In genomic region chr6:53300656-53301551, GRCh38 we compare ENCODE assay signal across 10 cellular contexts. TPM values are rescaled to one million over a fixed set of nuclear protein-coding genes. Genes with fewer than 3 reads are reported as not detected.
A peak's percentile ranks its signal among the peaks of the same experiment; 100 is the strongest.
DNase-seq lines count a peak whose midpoint lies in the region; ATAC-seq lines count a peak whose summit lies in the region.
"Had no signal": no experiment of that assay in that cellular context is flagged by ENCODE, and none has a peak within 500 bp of the region (broad histone marks: within the 10 kb centered on the region; RNA-seq: fewer than 3 reads in every experiment).

No MANE protein-coding gene starts in this region.

- 27% methylated on average over 9 of the region's 9 CpGs for WGBS in thymus

- H3K4me3 ChIP-seq in thymus (ENCODE audit: low read length): peak overlapping the region; percentile 5
- H3K4me3 ChIP-seq: pancreas, SK-N-MC had no signal

- H3K36me3 ChIP-seq in thymus (ENCODE audit: control insufficient read depth, insufficient read depth): no peaks in the 10 kb centered on the region
- H3K36me3 ChIP-seq: pancreas had no signal

- no peaks in the 10 kb centered on the region for H3K27me3 ChIP-seq in thymus (ENCODE audit: control insufficient read depth, insufficient read depth)
- H3K27me3 ChIP-seq: pancreas had no signal

- H3K4me1 ChIP-seq in thymus (ENCODE audit: control insufficient read depth, insufficient read depth, low read length): peaks cover 49% of the 10 kb centered on the region

- peak overlapping the region; percentile 64 for H3K27ac ChIP-seq in thymus (ENCODE audit: low read depth)
- H3K27ac ChIP-seq: SK-N-MC had no signal

- ATAC-seq in left lobe of liver (peak; percentile 58), HG02759 (IDR thresholded peaks at IDR 0.05; ENCODE audit: unreplicated experiment) (no peak), GM21526 (IDR thresholded peaks at IDR 0.05; ENCODE audit: low FRiP score, unreplicated experiment) (no peak)

- peak; percentile 22 for DNase-seq in activated CD4-positive, alpha-beta T cell treated with anti-CD3 and anti-CD28 coated beads, Interleukin-2, amount 50 U/mL, for 1 hour
- DNase-seq in activated CD4-positive, alpha-beta T cell treated with anti-CD3 and anti-CD28 coated beads, Interleukin-2, amount 50 U/mL, for 4 hours: no peak
- DNase-seq in anterior cingulate cortex (lab: John Stamatoyannopoulos, UW) (peak in 53 of 58 donors; percentile 9 to 86 (median 47)), left lobe of liver (ENCODE audit: low spot score) (peak; percentile 55), NCI-H1417 (lab: John Stamatoyannopoulos, UW) (no peak)
- DNase-seq: pancreas had no signal

- no peaks in the 10 kb centered on the region for H3K9me3 ChIP-seq in thymus (ENCODE audit: control insufficient read depth)
- H3K9me3 ChIP-seq: pancreas had no signal

RNA-seq across cellular contexts. Expression of gene ELOVL5, which starts 47.8 kb away (rescaled TPM):
- total RNA-seq in left lobe of liver: 54.4 TPM
- polyA plus RNA-seq in thymus: 62.8 TPM

Comparison
In these comparisons a context has a peak if more than half of its experiments do, and no peak if none do; other contexts are left out.
1. DNase-seq: peak in activated CD4-positive, alpha-beta T cell treated with anti-CD3 and anti-CD28 coated beads, Interleukin-2, amount 50 U/mL, for 1 hour (single experiment), anterior cingulate cortex (53 of 58) and left lobe of liver (single experiment); none in activated CD4-positive, alpha-beta T cell treated with anti-CD3 and anti-CD28 coated beads, Interleukin-2, amount 50 U/mL, for 4 hours (0 of 2) and NCI-H1417 (0 of 3).